In genomic region chr13:68350554-68350953, GRCh38 we compare ENCODE assay signal across 20 cellular contexts.
DNase-seq lines count a peak whose midpoint lies in the region; ATAC-seq, FAIRE-seq and TF ChIP-seq lines count a peak whose summit lies in the region.
"Had no signal": no experiment of that assay in that cellular context is flagged by ENCODE, and none has a peak within 500 bp of the region (broad histone marks: within the 10 kb centered on the region; RNA-seq: fewer than 3 reads in every experiment).

No MANE protein-coding gene starts in this region.

- no peaks in the 10 kb centered on the region for H3K36me3 ChIP-seq in Karpas-422 (ENCODE audit: insufficient read depth, low read length)
- no peaks in the 10 kb centered on the region for H3K36me3 ChIP-seq in mucosa of descending colon (ENCODE audit: low read depth)
- no peaks in the 10 kb centered on the region for H3K36me3 ChIP-seq in HepG2 (replicated peaks in 1 of 2; ENCODE audit: control insufficient read depth in 1 of 2, insufficient read depth in 2 of 2, low read length in 2 of 2)
- H3K36me3 ChIP-seq: BLaER1 treated with 17β-estradiol and CSF1 and Interleukin-3, amounts not matched to agents 10 nM and 100 nM had no signal

- H3K79me2 ChIP-seq in Karpas-422 (ENCODE audit: low read length), result no peaks in the 10 kb centered on the region
- H3K79me2 ChIP-seq in HepG2 (ENCODE audit: insufficient read depth, low read length), result no peaks in the 10 kb centered on the region

- H2AFZ ChIP-seq in Karpas-422 (ENCODE audit: low read length), result peak overlapping the region; percentile 58; the same call in 1 of the 2 replicates
- H2AFZ ChIP-seq in HepG2 (ENCODE audit: low read length), result no peak overlapping the region

- H3K9ac ChIP-seq in Karpas-422 (ENCODE audit: low read length) (no peak overlapping the region), HepG2 (ENCODE audit: insufficient read depth, low read depth, low read length) (no peak overlapping the region)
- H3K9ac ChIP-seq: BLaER1 treated with 17β-estradiol and CSF1 and Interleukin-3, amounts not matched to agents 10 nM and 100 nM had no signal

- 43% methylated on average over 2 of the region's 2 CpGs for WGBS in HepG2 (ENCODE audit: low lambda C conversion rate)

- POLR2A ChIA-PET in HepG2 (lab: Yijun Ruan, JAX), result no interaction called here

- no peaks in the 10 kb centered on the region for H3K27me3 ChIP-seq in Karpas-422 (ENCODE audit: low read length)
- H3K27me3 ChIP-seq in HepG2 (ENCODE audit: control insufficient read depth in 1 of 2, insufficient read depth in 2 of 2, low read length in 2 of 2), result no peaks in the 10 kb centered on the region
- H3K27me3 ChIP-seq: BLaER1 treated with 17β-estradiol and CSF1 and Interleukin-3, amounts not matched to agents 10 nM and 100 nM had no signal

- H4K20me1 ChIP-seq in Karpas-422 (ENCODE audit: insufficient read depth, low read depth, low read length) (no peaks in the 10 kb centered on the region), HepG2 (ENCODE audit: insufficient read depth, low read length) (no peaks in the 10 kb centered on the region)
- H4K20me1 ChIP-seq: BLaER1 treated with 17β-estradiol and CSF1 and Interleukin-3, amounts not matched to agents 10 nM and 100 nM had no signal

- CTCF ChIA-PET in HepG2 (lab: Yijun Ruan, JAX; ENCODE audit: low intra/inter-chr PET ratio, low total read pairs), result no interaction called here

- no peaks in the 10 kb centered on the region for H3K9me3 ChIP-seq in Karpas-422 (ENCODE audit: low read length)
- H3K9me3 ChIP-seq in mucosa of descending colon, result no peaks in the 10 kb centered on the region
- H3K9me3 ChIP-seq in HepG2 (ENCODE audit: low read length), result no peaks in the 10 kb centered on the region
- H3K9me3 ChIP-seq: A549; BLaER1 treated with 17β-estradiol and CSF1 and Interleukin-3, amounts not matched to agents 10 nM and 100 nM; Caco-2 had no signal

- H3K9me2 ChIP-seq in Karpas-422 (replicated peaks; ENCODE audit: insufficient read depth, low read length), result no peaks in the 10 kb centered on the region

- TF ChIP-seq CTCF in mucosa of descending colon (IDR thresholded peaks at IDR 0.05) (no peak), HepG2 (CRISPR knock-in tag; IDR thresholded peaks at IDR 0.05) (no peak)

- H3K4me1 ChIP-seq in Karpas-422 (ENCODE audit: low read length), result no peaks in the 10 kb centered on the region; the same call in 1 of the 2 replicates
- H3K4me1 ChIP-seq in mucosa of descending colon (ENCODE audit: low read depth), result no peaks in the 10 kb centered on the region
- no peaks in the 10 kb centered on the region for H3K4me1 ChIP-seq in HepG2 (ENCODE audit: insufficient read depth, low read length)
- H3K4me1 ChIP-seq: A549; BLaER1 treated with 17β-estradiol and CSF1 and Interleukin-3, amounts not matched to agents 10 nM and 100 nM; Caco-2 had no signal

- DNase-seq in Karpas-422 (no peak), mucosa of descending colon (no peak), H54 (ENCODE audit: insufficient read length, low spot score) (no peak), HepG2 (ENCODE audit: low spot score) (no peak)
- DNase-seq: AML-193; Caco-2; Calu3; CD4-positive, alpha-beta T cell; CD8-positive, alpha-beta T cell; DMS79 treated with DMSO at 0.1 percent for 48 hours; GF-D8 had no signal

- TF ChIP-seq EP300 in HepG2 (IDR thresholded peaks at IDR 0.05; ENCODE audit: low read depth in 2 of 2, low read length in 2 of 2) (no peak), HepG2 (CRISPR knock-in tag; IDR thresholded peaks at IDR 0.05; ENCODE audit: borderline replicate concordance) (no peak)

- peak; percentile 73 for FAIRE-seq in colon (lab: Jason Lieb, UNC)
- FAIRE-seq in H54 (lab: Jason Lieb, UNC), result no peak
- FAIRE-seq in HepG2 (lab: Jason Lieb, UNC), result no peak
- FAIRE-seq: A549, D721Med, GM12891, GM19239 had no signal

- TF ChIP-seq POLR2A in H54 (IDR thresholded peaks at IDR 0.05; ENCODE audit: low read depth, low read length) (no peak), HepG2 (IDR thresholded peaks at IDR 0.05; ENCODE audit: insufficient read depth in 1 of 2, low read depth in 2 of 2, low read length in 2 of 2) (no peak)

- H3K4me3 ChIP-seq in Karpas-422 (ENCODE audit: low read length), result no peak overlapping the region
- no peak overlapping the region for H3K4me3 ChIP-seq in mucosa of descending colon
- no peak overlapping the region for H3K4me3 ChIP-seq in HepG2 (replicated peaks in 1 of 3; ENCODE audit: insufficient read depth in 1 of 3, low read depth in 2 of 3, low read length in 3 of 3)
- H3K4me3 ChIP-seq: A549; BLaER1 treated with 17β-estradiol and CSF1 and Interleukin-3, amounts not matched to agents 10 nM and 100 nM had no signal

- ATAC-seq in mucosa of descending colon (peak; percentile 87), HG03520 (IDR thresholded peaks at IDR 0.05; ENCODE audit: unreplicated experiment) (no peak), HepG2 (no peak)
- ATAC-seq: A549; CD8-positive, alpha-beta T cell had no signal

- in situ Hi-C loops in HepG2 (cut with HindIII; ENCODE audit: extremely low pct_ligation_motif_present, low pct_unique_long_range_greater_than_20kb), result no loop called here

- no TSS peak for BruUV-seq in HepG2 (replicated peaks; lab: Mats Ljungman, UMichigan)

- H3K27ac ChIP-seq in Karpas-422 (ENCODE audit: low read length), result no peak overlapping the region
- no peak overlapping the region for H3K27ac ChIP-seq in HepG2 (ENCODE audit: extremely low read length, insufficient read depth, low read length)
- H3K27ac ChIP-seq: 22Rv1; A549; BLaER1 treated with 17β-estradiol and CSF1 and Interleukin-3, amounts not matched to agents 10 nM and 100 nM; C4-2B had no signal

- no peak overlapping the region for H3K4me2 ChIP-seq in Karpas-422 (ENCODE audit: low read depth, low read length, poor library complexity, severe bottlenecking)
- no peak overlapping the region for H3K4me2 ChIP-seq in HepG2 (ENCODE audit: low read depth, low read length)
- H3K4me2 ChIP-seq: A549; BLaER1 treated with 17β-estradiol and CSF1 and Interleukin-3, amounts not matched to agents 10 nM and 100 nM had no signal

- TF ChIP-seq RAD21 in HepG2 (CRISPR knock-in tag; IDR thresholded peaks at IDR 0.05), result no peak

- intact Hi-C loops in mucosa of descending colon (cut with DNase I, micrococcal nuclease) (no loop called here), HepG2 (cut with micrococcal nuclease; ENCODE audit: unreplicated experiment) (no loop called here)

TF ChIP-seq in HepG2, 621 proteins besides CTCF, POLR2A, EP300 and RAD21:
- TF ChIP-seq NCOA1 (CRISPR knock-in tag; IDR thresholded peaks at IDR 0.05) (no peak), KAT2B (IDR thresholded peaks at IDR 0.05; ENCODE audit: borderline replicate concordance, low read depth, low read length) (no peak), ZNF335 (CRISPR knock-in tag; IDR thresholded peaks at IDR 0.05) (no peak), CCDC6 (CRISPR knock-in tag; IDR thresholded peaks at IDR 0.05) (no peak)
- TF ChIP-seq, protein P1, sequence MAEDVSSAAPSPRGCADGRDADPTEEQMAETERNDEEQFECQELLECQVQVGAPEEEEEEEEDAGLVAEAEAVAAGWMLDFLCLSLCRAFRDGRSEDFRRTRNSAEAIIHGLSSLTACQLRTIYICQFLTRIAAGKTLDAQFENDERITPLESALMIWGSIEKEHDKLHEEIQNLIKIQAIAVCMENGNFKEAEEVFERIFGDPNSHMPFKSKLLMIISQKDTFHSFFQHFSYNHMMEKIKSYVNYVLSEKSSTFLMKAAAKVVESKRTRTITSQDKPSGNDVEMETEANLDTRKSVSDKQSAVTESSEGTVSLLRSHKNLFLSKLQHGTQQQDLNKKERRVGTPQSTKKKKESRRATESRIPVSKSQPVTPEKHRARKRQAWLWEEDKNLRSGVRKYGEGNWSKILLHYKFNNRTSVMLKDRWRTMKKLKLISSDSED (CRISPR knock-in tag; IDR thresholded peaks at IDR 0.05), result no peak
